1 cellular context compared by ENCODE assay signal in the genomic region with DNA sequence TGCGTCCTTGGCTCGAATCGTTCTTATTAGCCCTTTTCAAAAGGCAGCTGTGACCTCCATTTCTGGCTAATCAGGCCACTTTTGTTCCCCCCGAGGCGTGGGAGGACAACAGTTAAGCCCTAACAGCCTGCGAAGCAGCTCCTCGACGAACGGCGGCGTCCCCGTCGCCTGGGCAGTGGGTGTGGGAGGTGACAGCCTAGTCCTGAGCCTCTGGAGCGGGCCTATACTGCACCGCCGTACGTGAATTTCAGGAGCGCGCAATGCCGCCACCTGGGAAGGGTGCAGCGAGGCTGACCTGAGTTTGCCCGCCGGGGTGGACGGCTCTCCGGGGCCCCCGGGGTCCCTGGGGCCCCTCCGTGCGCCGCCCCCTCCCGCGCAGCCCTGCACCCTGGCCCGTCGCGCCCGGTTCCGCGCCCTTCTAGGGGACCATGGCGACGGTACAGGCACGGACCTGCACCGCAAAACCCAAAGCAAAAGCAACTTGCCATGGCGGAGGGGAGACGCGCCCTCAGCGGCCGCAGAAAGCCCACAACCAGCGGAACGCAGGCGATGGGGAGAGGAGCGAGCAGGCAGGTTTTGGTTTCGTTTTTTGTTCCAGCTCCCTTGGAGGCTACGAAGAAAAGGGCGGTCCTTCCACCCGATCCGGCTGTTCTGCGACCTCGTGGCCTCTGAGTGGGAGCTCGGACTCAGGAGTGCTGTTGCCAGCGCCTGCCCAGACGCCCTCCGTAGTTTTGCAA.
A peak's percentile ranks its signal among the peaks of the same experiment; 100 is the strongest.
TF ChIP-seq lines count a peak whose summit lies in the region.

Gene RBM43 (minus strand): TSS at position 624 of the 737 bp plus-strand sequence. CDS start 136 bp downstream, at position 488.

TF ChIP-seq in K562, 482 proteins besides CTCF, POLR2A, EP300 and RAD21 (continued from another document and continues in another):
- TF ChIP-seq, protein P1, sequence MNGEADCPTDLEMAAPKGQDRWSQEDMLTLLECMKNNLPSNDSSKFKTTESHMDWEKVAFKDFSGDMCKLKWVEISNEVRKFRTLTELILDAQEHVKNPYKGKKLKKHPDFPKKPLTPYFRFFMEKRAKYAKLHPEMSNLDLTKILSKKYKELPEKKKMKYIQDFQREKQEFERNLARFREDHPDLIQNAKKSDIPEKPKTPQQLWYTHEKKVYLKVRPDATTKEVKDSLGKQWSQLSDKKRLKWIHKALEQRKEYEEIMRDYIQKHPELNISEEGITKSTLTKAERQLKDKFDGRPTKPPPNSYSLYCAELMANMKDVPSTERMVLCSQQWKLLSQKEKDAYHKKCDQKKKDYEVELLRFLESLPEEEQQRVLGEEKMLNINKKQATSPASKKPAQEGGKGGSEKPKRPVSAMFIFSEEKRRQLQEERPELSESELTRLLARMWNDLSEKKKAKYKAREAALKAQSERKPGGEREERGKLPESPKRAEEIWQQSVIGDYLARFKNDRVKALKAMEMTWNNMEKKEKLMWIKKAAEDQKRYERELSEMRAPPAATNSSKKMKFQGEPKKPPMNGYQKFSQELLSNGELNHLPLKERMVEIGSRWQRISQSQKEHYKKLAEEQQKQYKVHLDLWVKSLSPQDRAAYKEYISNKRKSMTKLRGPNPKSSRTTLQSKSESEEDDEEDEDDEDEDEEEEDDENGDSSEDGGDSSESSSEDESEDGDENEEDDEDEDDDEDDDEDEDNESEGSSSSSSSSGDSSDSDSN (IDR thresholded peaks at IDR 0.05; ENCODE audit: borderline replicate concordance in 1 of 2, low read depth in 2 of 2, low read length in 2 of 2) = peak in 1 of 2 experiments; percentile 97; a peak in 3 of 4 replicates
- TF ChIP-seq ZNF324 (CRISPR knock-in tag; IDR thresholded peaks at IDR 0.05) (no peak), ZNF696 (CRISPR knock-in tag; conservative IDR thresholded peaks at IDR 0.05) (no peak), JUNB (CRISPR knock-in tag; conservative IDR thresholded peaks at IDR 0.05) (no peak), PHB (CRISPR knock-in tag; IDR thresholded peaks at IDR 0.05) (0 out of 2 replicates have a peak, but pooled peaks have one; percentile 6), ADNP (tag; IDR thresholded peaks at IDR 0.05) (no peak), MEF2D (tag; conservative IDR thresholded peaks at IDR 0.05; ENCODE audit: low read depth) (no peak), KLF10 (CRISPR knock-in tag; IDR thresholded peaks at IDR 0.05) (no peak), KHSRP (IDR thresholded peaks at IDR 0.05) (no peak), ZNF124 (CRISPR knock-in tag; IDR thresholded peaks at IDR 0.05) (no peak), NFATC3 (IDR thresholded peaks at IDR 0.05) (no peak), FOXJ3 (CRISPR knock-in tag; IDR thresholded peaks at IDR 0.05) (no peak), FOXA3 (CRISPR knock-in tag; conservative IDR thresholded peaks at IDR 0.05 in 1 of 2, IDR thresholded peaks at IDR 0.05 in 1 of 2) (peak in 1 of 2 experiments; percentile 42; a peak in 1 of 4 replicates), CBFA2T3 (IDR thresholded peaks at IDR 0.05) (peak; percentile 58), ZBTB26 (CRISPR knock-in tag; IDR thresholded peaks at IDR 0.05) (no peak), MCM3 (IDR thresholded peaks at IDR 0.05) (no peak), ESRRA (IDR thresholded peaks at IDR 0.05; ENCODE audit: borderline replicate concordance, low read depth) (no peak), ZNF263 (CRISPR knock-in tag; IDR thresholded peaks at IDR 0.05; ENCODE audit: borderline replicate concordance) (peak; percentile 31; the same call in 1 of the 2 replicates), TFAM (CRISPR knock-in tag; conservative IDR thresholded peaks at IDR 0.05) (no peak), XRCC3 (IDR thresholded peaks at IDR 0.05) (no peak), ZNF280B (CRISPR knock-in tag; IDR thresholded peaks at IDR 0.05) (no peak), POU5F1 (IDR thresholded peaks at IDR 0.05; ENCODE audit: borderline replicate concordance, low read depth, low read length, partially characterized antibody) (no peak), GATA2 (CRISPR knock-in tag; IDR thresholded peaks at IDR 0.05) (no peak), MXD1 (CRISPR knock-in tag; IDR thresholded peaks at IDR 0.05; ENCODE audit: borderline replicate concordance, poor library complexity, severe bottlenecking) (no peak), ARID3A (IDR thresholded peaks at IDR 0.05; ENCODE audit: borderline replicate concordance, low read depth, low read length) (no peak), PURB (CRISPR knock-in tag; IDR thresholded peaks at IDR 0.05; ENCODE audit: low read depth) (no peak), HDAC2 (IDR thresholded peaks at IDR 0.05) (no peak), PHTF2 (CRISPR knock-in tag; IDR thresholded peaks at IDR 0.05) (no peak), NBN (IDR thresholded peaks at IDR 0.05; ENCODE audit: low read depth) (no peak), ZNF280A (IDR thresholded peaks at IDR 0.05; ENCODE audit: low read depth, partially characterized antibody) (no peak)
- TF ChIP-seq, protein P2, sequence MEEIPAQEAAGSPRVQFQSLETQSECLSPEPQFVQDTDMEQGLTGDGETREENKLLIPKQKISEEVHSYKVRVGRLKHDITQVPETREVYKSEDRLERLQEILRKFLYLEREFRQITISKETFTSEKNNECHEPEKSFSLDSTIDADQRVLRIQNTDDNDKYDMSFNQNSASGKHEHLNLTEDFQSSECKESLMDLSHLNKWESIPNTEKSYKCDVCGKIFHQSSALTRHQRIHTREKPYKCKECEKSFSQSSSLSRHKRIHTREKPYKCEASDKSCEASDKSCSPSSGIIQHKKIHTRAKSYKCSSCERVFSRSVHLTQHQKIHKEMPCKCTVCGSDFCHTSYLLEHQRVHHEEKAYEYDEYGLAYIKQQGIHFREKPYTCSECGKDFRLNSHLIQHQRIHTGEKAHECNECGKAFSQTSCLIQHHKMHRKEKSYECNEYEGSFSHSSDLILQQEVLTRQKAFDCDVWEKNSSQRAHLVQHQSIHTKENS (CRISPR knock-in tag; IDR thresholded peaks at IDR 0.05) = no peak
- TF ChIP-seq, protein P3, sequence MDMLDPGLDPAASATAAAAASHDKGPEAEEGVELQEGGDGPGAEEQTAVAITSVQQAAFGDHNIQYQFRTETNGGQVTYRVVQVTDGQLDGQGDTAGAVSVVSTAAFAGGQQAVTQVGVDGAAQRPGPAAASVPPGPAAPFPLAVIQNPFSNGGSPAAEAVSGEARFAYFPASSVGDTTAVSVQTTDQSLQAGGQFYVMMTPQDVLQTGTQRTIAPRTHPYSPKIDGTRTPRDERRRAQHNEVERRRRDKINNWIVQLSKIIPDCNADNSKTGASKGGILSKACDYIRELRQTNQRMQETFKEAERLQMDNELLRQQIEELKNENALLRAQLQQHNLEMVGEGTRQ (CRISPR knock-in tag; IDR thresholded peaks at IDR 0.05) = 0 out of 2 replicates have a peak, but pooled peaks have one; percentile 31
- TF ChIP-seq, protein P4, sequence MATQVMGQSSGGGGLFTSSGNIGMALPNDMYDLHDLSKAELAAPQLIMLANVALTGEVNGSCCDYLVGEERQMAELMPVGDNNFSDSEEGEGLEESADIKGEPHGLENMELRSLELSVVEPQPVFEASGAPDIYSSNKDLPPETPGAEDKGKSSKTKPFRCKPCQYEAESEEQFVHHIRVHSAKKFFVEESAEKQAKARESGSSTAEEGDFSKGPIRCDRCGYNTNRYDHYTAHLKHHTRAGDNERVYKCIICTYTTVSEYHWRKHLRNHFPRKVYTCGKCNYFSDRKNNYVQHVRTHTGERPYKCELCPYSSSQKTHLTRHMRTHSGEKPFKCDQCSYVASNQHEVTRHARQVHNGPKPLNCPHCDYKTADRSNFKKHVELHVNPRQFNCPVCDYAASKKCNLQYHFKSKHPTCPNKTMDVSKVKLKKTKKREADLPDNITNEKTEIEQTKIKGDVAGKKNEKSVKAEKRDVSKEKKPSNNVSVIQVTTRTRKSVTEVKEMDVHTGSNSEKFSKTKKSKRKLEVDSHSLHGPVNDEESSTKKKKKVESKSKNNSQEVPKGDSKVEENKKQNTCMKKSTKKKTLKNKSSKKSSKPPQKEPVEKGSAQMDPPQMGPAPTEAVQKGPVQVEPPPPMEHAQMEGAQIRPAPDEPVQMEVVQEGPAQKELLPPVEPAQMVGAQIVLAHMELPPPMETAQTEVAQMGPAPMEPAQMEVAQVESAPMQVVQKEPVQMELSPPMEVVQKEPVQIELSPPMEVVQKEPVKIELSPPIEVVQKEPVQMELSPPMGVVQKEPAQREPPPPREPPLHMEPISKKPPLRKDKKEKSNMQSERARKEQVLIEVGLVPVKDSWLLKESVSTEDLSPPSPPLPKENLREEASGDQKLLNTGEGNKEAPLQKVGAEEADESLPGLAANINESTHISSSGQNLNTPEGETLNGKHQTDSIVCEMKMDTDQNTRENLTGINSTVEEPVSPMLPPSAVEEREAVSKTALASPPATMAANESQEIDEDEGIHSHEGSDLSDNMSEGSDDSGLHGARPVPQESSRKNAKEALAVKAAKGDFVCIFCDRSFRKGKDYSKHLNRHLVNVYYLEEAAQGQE (CRISPR knock-in tag; IDR thresholded peaks at IDR 0.05; ENCODE audit: low read depth) = peak; percentile 79; the same call in 1 of the 2 replicates
- TF ChIP-seq, protein P5, sequence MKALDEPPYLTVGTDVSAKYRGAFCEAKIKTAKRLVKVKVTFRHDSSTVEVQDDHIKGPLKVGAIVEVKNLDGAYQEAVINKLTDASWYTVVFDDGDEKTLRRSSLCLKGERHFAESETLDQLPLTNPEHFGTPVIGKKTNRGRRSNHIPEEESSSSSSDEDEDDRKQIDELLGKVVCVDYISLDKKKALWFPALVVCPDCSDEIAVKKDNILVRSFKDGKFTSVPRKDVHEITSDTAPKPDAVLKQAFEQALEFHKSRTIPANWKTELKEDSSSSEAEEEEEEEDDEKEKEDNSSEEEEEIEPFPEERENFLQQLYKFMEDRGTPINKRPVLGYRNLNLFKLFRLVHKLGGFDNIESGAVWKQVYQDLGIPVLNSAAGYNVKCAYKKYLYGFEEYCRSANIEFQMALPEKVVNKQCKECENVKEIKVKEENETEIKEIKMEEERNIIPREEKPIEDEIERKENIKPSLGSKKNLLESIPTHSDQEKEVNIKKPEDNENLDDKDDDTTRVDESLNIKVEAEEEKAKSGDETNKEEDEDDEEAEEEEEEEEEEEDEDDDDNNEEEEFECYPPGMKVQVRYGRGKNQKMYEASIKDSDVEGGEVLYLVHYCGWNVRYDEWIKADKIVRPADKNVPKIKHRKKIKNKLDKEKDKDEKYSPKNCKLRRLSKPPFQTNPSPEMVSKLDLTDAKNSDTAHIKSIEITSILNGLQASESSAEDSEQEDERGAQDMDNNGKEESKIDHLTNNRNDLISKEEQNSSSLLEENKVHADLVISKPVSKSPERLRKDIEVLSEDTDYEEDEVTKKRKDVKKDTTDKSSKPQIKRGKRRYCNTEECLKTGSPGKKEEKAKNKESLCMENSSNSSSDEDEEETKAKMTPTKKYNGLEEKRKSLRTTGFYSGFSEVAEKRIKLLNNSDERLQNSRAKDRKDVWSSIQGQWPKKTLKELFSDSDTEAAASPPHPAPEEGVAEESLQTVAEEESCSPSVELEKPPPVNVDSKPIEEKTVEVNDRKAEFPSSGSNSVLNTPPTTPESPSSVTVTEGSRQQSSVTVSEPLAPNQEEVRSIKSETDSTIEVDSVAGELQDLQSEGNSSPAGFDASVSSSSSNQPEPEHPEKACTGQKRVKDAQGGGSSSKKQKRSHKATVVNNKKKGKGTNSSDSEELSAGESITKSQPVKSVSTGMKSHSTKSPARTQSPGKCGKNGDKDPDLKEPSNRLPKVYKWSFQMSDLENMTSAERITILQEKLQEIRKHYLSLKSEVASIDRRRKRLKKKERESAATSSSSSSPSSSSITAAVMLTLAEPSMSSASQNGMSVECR (CRISPR knock-in tag; IDR thresholded peaks at IDR 0.05) = peak; percentile 81
